Comparison of ENCODE assay signal across 11 cellular contexts in genomic region chr3:14602804-14603644, GRCh38. TPM values are rescaled to one million over a fixed set of nuclear protein-coding genes. Genes with fewer than 3 reads are reported as not detected.
DNase-seq lines count a peak whose midpoint lies in the region; ATAC-seq, FAIRE-seq and TF ChIP-seq lines count a peak whose summit lies in the region.
"Had no signal": no experiment of that assay in that cellular context is flagged by ENCODE, and none has a peak within 500 bp of the region (broad histone marks: within the 10 kb centered on the region; RNA-seq: fewer than 3 reads in every experiment).

No MANE protein-coding gene starts in this region.

- no peaks in the 10 kb centered on the region for H3K9me3 ChIP-seq in WERI-Rb-1 (ENCODE audit: severe bottlenecking)
- H3K9me3 ChIP-seq in small intestine (ENCODE audit: control insufficient read depth, low read depth) = no peaks in the 10 kb centered on the region

- peak overlapping the region; percentile 55 for H3K4me3 ChIP-seq in WERI-Rb-1 (ENCODE audit: low read depth, low read length)
- peak overlapping the region in 1 of 2 donors; percentile 34 for H3K4me3 ChIP-seq in small intestine (ENCODE audit: low read depth in 1 of 2, low read length in 2 of 2)

- H3K27me3 ChIP-seq in WERI-Rb-1 (ENCODE audit: insufficient read depth, low read depth, severe bottlenecking) = no peaks in the 10 kb centered on the region
- peaks cover 4 to 24% of the 10 kb centered on the region in 2 donors for H3K27me3 ChIP-seq in small intestine (ENCODE audit: control insufficient read depth in 2 of 2, insufficient read depth in 2 of 2, low read length in 2 of 2)

- ATAC-seq in HG02885 (IDR thresholded peaks at IDR 0.05; ENCODE audit: poor library complexity, unreplicated experiment) (no peak), GM19351 (IDR thresholded peaks at IDR 0.05; ENCODE audit: unreplicated experiment) (no peak), HG03095 (IDR thresholded peaks at IDR 0.05; ENCODE audit: unreplicated experiment) (no peak)

- DNase-seq in NCI-H1105 (lab: John Stamatoyannopoulos, UW) = peak; percentile 2
- DNase-seq in NCI-H1105 treated with DMSO at 0.1 percent for 48 hours (lab: John Stamatoyannopoulos, UW) = no peak
- DNase-seq in WERI-Rb-1 = peak; percentile 33
- DNase-seq in iPS-NIHi11 (ENCODE audit: low spot score) = peak; percentile 86
- DNase-seq in small intestine = peak; percentile 14
- DNase-seq: GOT3; KBM-7; stimulated activated CD4-positive, alpha-beta T cell treated with anti-CD3 and anti-CD28 coated beads, Interleukin-2, amount 100 ng/mL, for 48 hours had no signal

- TF ChIP-seq CTCF in WERI-Rb-1 (IDR thresholded peaks at IDR 0.05; ENCODE audit: low read depth, low read length) = no peak

- H3K36me3 ChIP-seq in WERI-Rb-1 (no peaks in the 10 kb centered on the region), small intestine (ENCODE audit: control insufficient read depth in 2 of 2, insufficient read depth in 2 of 2, low read length in 2 of 2) (no peaks in the 10 kb centered on the region)

- no peak for FAIRE-seq in small intestine (lab: Jason Lieb, UNC)

- peak overlapping the region; percentile 36; the same call in 1 of the 2 replicates for H3K27ac ChIP-seq in WERI-Rb-1
- H3K27ac ChIP-seq in small intestine (ENCODE audit: low read depth in 1 of 2, low read length in 1 of 2) = no peak overlapping the region

- WGBS in small intestine, 3 donors = 4 to 9% (median 9%) methylated on average over 25 to 85 of the region's 85 CpGs

- H3K4me1 ChIP-seq in small intestine (ENCODE audit: control insufficient read depth in 2 of 2, insufficient read depth in 1 of 2, low read depth in 1 of 2, low read length in 1 of 2) = no peaks in the 10 kb centered on the region

RNA-seq across cellular contexts. Expression of gene CCDC174, which starts 48.5 kb away (rescaled TPM):
- polyA plus RNA-seq in small intestine = 10 to 100 TPM; 15.3 to 19.0 (median 18.6) TPM
